In genomic region chr11:58926695-58927094, GRCh38 we compare ENCODE assay signal across 2 cellular contexts.
TF ChIP-seq lines count a peak whose summit lies in the region.

No MANE protein-coding gene starts in this region.

TF ChIP-seq in SK-N-SH, 30 proteins besides CTCF, POLR2A, EP300 and RAD21:
- TF ChIP-seq, protein P1, sequence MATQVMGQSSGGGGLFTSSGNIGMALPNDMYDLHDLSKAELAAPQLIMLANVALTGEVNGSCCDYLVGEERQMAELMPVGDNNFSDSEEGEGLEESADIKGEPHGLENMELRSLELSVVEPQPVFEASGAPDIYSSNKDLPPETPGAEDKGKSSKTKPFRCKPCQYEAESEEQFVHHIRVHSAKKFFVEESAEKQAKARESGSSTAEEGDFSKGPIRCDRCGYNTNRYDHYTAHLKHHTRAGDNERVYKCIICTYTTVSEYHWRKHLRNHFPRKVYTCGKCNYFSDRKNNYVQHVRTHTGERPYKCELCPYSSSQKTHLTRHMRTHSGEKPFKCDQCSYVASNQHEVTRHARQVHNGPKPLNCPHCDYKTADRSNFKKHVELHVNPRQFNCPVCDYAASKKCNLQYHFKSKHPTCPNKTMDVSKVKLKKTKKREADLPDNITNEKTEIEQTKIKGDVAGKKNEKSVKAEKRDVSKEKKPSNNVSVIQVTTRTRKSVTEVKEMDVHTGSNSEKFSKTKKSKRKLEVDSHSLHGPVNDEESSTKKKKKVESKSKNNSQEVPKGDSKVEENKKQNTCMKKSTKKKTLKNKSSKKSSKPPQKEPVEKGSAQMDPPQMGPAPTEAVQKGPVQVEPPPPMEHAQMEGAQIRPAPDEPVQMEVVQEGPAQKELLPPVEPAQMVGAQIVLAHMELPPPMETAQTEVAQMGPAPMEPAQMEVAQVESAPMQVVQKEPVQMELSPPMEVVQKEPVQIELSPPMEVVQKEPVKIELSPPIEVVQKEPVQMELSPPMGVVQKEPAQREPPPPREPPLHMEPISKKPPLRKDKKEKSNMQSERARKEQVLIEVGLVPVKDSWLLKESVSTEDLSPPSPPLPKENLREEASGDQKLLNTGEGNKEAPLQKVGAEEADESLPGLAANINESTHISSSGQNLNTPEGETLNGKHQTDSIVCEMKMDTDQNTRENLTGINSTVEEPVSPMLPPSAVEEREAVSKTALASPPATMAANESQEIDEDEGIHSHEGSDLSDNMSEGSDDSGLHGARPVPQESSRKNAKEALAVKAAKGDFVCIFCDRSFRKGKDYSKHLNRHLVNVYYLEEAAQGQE (IDR thresholded peaks at IDR 0.05; ENCODE audit: low read depth, low read length), result no peak
- TF ChIP-seq, protein P2, sequence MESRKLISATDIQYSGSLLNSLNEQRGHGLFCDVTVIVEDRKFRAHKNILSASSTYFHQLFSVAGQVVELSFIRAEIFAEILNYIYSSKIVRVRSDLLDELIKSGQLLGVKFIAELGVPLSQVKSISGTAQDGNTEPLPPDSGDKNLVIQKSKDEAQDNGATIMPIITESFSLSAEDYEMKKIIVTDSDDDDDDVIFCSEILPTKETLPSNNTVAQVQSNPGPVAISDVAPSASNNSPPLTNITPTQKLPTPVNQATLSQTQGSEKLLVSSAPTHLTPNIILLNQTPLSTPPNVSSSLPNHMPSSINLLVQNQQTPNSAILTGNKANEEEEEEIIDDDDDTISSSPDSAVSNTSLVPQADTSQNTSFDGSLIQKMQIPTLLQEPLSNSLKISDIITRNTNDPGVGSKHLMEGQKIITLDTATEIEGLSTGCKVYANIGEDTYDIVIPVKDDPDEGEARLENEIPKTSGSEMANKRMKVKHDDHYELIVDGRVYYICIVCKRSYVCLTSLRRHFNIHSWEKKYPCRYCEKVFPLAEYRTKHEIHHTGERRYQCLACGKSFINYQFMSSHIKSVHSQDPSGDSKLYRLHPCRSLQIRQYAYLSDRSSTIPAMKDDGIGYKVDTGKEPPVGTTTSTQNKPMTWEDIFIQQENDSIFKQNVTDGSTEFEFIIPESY (IDR thresholded peaks at IDR 0.05; ENCODE audit: borderline replicate concordance, low read depth), result no peak
- TF ChIP-seq ELF1 (IDR thresholded peaks at IDR 0.05), result no peak
- TF ChIP-seq MEF2A (IDR thresholded peaks at IDR 0.05; ENCODE audit: borderline replicate concordance, low read depth), result no peak
- TF ChIP-seq FOXJ3 (CRISPR knock-in tag; IDR thresholded peaks at IDR 0.05), result no peak
- TF ChIP-seq RXRA (IDR thresholded peaks at IDR 0.05; ENCODE audit: borderline replicate concordance, low read depth), result no peak
- no peak for TF ChIP-seq TCF12 (IDR thresholded peaks at IDR 0.05)
- TF ChIP-seq JUND (IDR thresholded peaks at IDR 0.05), result no peak
- TF ChIP-seq MXI1 (IDR thresholded peaks at IDR 0.05; ENCODE audit: low read depth, low read length), result no peak
- TF ChIP-seq GATA2 (CRISPR knock-in tag; IDR thresholded peaks at IDR 0.05), result no peak
- TF ChIP-seq YY1 (IDR thresholded peaks at IDR 0.05; ENCODE audit: low read depth), result no peak
- TF ChIP-seq NFIC (IDR thresholded peaks at IDR 0.05; ENCODE audit: borderline replicate concordance), result no peak
- TF ChIP-seq, protein P3, sequence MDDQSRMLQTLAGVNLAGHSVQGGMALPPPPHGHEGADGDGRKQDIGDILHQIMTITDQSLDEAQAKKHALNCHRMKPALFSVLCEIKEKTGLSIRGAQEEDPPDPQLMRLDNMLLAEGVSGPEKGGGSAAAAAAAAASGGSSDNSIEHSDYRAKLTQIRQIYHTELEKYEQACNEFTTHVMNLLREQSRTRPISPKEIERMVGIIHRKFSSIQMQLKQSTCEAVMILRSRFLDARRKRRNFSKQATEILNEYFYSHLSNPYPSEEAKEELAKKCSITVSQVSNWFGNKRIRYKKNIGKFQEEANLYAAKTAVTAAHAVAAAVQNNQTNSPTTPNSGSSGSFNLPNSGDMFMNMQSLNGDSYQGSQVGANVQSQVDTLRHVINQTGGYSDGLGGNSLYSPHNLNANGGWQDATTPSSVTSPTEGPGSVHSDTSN (IDR thresholded peaks at IDR 0.05), result no peak
- TF ChIP-seq, protein P4, sequence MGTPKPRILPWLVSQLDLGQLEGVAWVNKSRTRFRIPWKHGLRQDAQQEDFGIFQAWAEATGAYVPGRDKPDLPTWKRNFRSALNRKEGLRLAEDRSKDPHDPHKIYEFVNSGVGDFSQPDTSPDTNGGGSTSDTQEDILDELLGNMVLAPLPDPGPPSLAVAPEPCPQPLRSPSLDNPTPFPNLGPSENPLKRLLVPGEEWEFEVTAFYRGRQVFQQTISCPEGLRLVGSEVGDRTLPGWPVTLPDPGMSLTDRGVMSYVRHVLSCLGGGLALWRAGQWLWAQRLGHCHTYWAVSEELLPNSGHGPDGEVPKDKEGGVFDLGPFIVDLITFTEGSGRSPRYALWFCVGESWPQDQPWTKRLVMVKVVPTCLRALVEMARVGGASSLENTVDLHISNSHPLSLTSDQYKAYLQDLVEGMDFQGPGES (IDR thresholded peaks at IDR 0.05; ENCODE audit: low read depth, low read length), result no peak
- TF ChIP-seq POLR2AphosphoS5 (IDR thresholded peaks at IDR 0.05; ENCODE audit: low read depth, low read length), result no peak
- no peak for TF ChIP-seq RFX5 (IDR thresholded peaks at IDR 0.05; ENCODE audit: low read length)
- TF ChIP-seq CHD2 (IDR thresholded peaks at IDR 0.05; ENCODE audit: low read length, partially characterized antibody), result no peak

TF ChIP-seq in SK-N-SH treated with all-trans-retinoic acid at 6 μM for 48 hours, 23 proteins besides CTCF, POLR2A, EP300 and RAD21 (continued from another document):
- TF ChIP-seq, protein P5, sequence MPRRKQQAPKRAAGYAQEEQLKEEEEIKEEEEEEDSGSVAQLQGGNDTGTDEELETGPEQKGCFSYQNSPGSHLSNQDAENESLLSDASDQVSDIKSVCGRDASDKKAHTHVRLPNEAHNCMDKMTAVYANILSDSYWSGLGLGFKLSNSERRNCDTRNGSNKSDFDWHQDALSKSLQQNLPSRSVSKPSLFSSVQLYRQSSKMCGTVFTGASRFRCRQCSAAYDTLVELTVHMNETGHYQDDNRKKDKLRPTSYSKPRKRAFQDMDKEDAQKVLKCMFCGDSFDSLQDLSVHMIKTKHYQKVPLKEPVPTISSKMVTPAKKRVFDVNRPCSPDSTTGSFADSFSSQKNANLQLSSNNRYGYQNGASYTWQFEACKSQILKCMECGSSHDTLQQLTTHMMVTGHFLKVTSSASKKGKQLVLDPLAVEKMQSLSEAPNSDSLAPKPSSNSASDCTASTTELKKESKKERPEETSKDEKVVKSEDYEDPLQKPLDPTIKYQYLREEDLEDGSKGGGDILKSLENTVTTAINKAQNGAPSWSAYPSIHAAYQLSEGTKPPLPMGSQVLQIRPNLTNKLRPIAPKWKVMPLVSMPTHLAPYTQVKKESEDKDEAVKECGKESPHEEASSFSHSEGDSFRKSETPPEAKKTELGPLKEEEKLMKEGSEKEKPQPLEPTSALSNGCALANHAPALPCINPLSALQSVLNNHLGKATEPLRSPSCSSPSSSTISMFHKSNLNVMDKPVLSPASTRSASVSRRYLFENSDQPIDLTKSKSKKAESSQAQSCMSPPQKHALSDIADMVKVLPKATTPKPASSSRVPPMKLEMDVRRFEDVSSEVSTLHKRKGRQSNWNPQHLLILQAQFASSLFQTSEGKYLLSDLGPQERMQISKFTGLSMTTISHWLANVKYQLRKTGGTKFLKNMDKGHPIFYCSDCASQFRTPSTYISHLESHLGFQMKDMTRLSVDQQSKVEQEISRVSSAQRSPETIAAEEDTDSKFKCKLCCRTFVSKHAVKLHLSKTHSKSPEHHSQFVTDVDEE (CRISPR knock-in tag; IDR thresholded peaks at IDR 0.05), result no peak
- TF ChIP-seq POU6F1 (CRISPR knock-in tag; IDR thresholded peaks at IDR 0.05; ENCODE audit: borderline replicate concordance, low read depth), result no peak
- no peak for TF ChIP-seq OSR1 (CRISPR knock-in tag; IDR thresholded peaks at IDR 0.05)
- no peak for TF ChIP-seq ZNF8 (CRISPR knock-in tag; IDR thresholded peaks at IDR 0.05)
- TF ChIP-seq, protein P6, sequence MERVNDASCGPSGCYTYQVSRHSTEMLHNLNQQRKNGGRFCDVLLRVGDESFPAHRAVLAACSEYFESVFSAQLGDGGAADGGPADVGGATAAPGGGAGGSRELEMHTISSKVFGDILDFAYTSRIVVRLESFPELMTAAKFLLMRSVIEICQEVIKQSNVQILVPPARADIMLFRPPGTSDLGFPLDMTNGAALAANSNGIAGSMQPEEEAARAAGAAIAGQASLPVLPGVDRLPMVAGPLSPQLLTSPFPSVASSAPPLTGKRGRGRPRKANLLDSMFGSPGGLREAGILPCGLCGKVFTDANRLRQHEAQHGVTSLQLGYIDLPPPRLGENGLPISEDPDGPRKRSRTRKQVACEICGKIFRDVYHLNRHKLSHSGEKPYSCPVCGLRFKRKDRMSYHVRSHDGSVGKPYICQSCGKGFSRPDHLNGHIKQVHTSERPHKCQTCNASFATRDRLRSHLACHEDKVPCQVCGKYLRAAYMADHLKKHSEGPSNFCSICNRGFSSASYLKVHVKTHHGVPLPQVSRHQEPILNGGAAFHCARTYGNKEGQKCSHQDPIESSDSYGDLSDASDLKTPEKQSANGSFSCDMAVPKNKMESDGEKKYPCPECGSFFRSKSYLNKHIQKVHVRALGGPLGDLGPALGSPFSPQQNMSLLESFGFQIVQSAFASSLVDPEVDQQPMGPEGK (CRISPR knock-in tag; IDR thresholded peaks at IDR 0.05; ENCODE audit: borderline replicate concordance), result no peak
- no peak for TF ChIP-seq ZNF70 (CRISPR knock-in tag; IDR thresholded peaks at IDR 0.05)
- TF ChIP-seq, protein P7, sequence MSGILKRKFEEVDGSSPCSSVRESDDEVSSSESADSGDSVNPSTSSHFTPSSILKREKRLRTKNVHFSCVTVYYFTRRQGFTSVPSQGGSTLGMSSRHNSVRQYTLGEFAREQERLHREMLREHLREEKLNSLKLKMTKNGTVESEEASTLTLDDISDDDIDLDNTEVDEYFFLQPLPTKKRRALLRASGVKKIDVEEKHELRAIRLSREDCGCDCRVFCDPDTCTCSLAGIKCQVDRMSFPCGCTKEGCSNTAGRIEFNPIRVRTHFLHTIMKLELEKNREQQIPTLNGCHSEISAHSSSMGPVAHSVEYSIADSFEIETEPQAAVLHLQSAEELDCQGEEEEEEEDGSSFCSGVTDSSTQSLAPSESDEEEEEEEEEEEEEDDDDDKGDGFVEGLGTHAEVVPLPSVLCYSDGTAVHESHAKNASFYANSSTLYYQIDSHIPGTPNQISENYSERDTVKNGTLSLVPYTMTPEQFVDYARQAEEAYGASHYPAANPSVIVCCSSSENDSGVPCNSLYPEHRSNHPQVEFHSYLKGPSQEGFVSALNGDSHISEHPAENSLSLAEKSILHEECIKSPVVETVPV (CRISPR knock-in tag; IDR thresholded peaks at IDR 0.05), result no peak
- no peak for TF ChIP-seq ZNF565 (CRISPR knock-in tag; conservative IDR thresholded peaks at IDR 0.05; ENCODE audit: low read depth)
